14 cellular contexts compared by ENCODE assay signal in genomic region chr12:132465269-132466190, GRCh38. TPM values are rescaled to one million over a fixed set of nuclear protein-coding genes. Genes with fewer than 3 reads are reported as not detected.
DNase-seq lines count a peak whose midpoint lies in the region; ATAC-seq and TF ChIP-seq lines count a peak whose summit lies in the region.
"Had no signal": no experiment of that assay in that cellular context is flagged by ENCODE, and none has a peak within 500 bp of the region (broad histone marks: within the 10 kb centered on the region; RNA-seq: fewer than 3 reads in every experiment).

No MANE protein-coding gene starts in this region.

- no peak overlapping the region for H3K4me3 ChIP-seq in uterus
- H3K4me3 ChIP-seq: thoracic aorta had no signal

- H3K27me3 Mint-ChIP-seq in activated naive CD8-positive, alpha-beta T cell treated with anti-CD3 and anti-CD28 coated beads, Interleukin-2, amount 50 U/mL, for 24 hours = peaks cover 2% of the 10 kb centered on the region
- H3K27me3 Mint-ChIP-seq in activated naive CD8-positive, alpha-beta T cell treated with anti-CD3 and anti-CD28 coated beads for 36 hours = no peaks in the 10 kb centered on the region
- H3K27me3 Mint-ChIP-seq in stimulated activated naive CD8-positive, alpha-beta T cell treated with anti-CD3 and anti-CD28 coated beads, Interleukin-15, amount 100 ng/mL, for 72 hours = no peaks in the 10 kb centered on the region
- H3K27me3 Mint-ChIP-seq in activated T-cell treated with anti-CD3 and anti-CD28 coated beads, Interleukin-2, amount 50 U/mL, for 72 hours (ENCODE audit: low read depth) = peaks cover 12% of the 10 kb centered on the region
- H3K27me3 Mint-ChIP-seq: activated B cell treated with CpG ODN at 0.5 μM for 24 hours had no signal

- no peak overlapping the region for H3K27ac ChIP-seq in uterus
- H3K27ac ChIP-seq: epithelial cell of prostate, thoracic aorta had no signal

- no peak for DNase-seq in activated naive CD8-positive, alpha-beta T cell treated with anti-CD3 and anti-CD28 coated beads, Interleukin-2, amount 50 U/mL, for 24 hours
- DNase-seq in activated naive CD8-positive, alpha-beta T cell treated with anti-CD3 and anti-CD28 coated beads for 36 hours = no peak
- DNase-seq in NCI-H226 = peak; percentile 63
- DNase-seq in ecto neural progenitor cell (ENCODE audit: low spot score) = peak; percentile 80
- DNase-seq in stimulated activated naive CD8-positive, alpha-beta T cell treated with anti-CD3 and anti-CD28 coated beads, Interleukin-15, amount 100 ng/mL, for 72 hours = no peak
- DNase-seq in uterus = no peak
- no peak for DNase-seq in stimulated activated CD4-positive, alpha-beta T cell treated with anti-CD3 and anti-CD28 coated beads, Interleukin-12 subunit alpha, Interleukin-12 subunit beta, amount 100 ng/mL, for 4 hours
- no peak for DNase-seq in activated T-cell treated with anti-CD3 and anti-CD28 coated beads, Interleukin-2, amount 50 U/mL, for 72 hours
- DNase-seq: activated B cell treated with CpG ODN at 0.5 μM for 24 hours; activated CD8-positive, alpha-beta memory T cell treated with anti-CD3 and anti-CD28 coated beads, Interleukin-2, amount 50 U/mL, for 4 hours; IMR-90; NCI-H187 treated with DMSO at 0.1 percent for 48 hours had no signal

- H3K27ac Mint-ChIP-seq in activated naive CD8-positive, alpha-beta T cell treated with anti-CD3 and anti-CD28 coated beads, Interleukin-2, amount 50 U/mL, for 24 hours = no peak overlapping the region
- no peak overlapping the region for H3K27ac Mint-ChIP-seq in activated naive CD8-positive, alpha-beta T cell treated with anti-CD3 and anti-CD28 coated beads for 36 hours
- H3K27ac Mint-ChIP-seq in stimulated activated naive CD8-positive, alpha-beta T cell treated with anti-CD3 and anti-CD28 coated beads, Interleukin-15, amount 100 ng/mL, for 72 hours = no peak overlapping the region
- no peak overlapping the region for H3K27ac Mint-ChIP-seq in activated T-cell treated with anti-CD3 and anti-CD28 coated beads, Interleukin-2, amount 50 U/mL, for 72 hours

- no peak overlapping the region for H3K4me3 Mint-ChIP-seq in activated naive CD8-positive, alpha-beta T cell treated with anti-CD3 and anti-CD28 coated beads, Interleukin-2, amount 50 U/mL, for 24 hours
- H3K4me3 Mint-ChIP-seq in activated naive CD8-positive, alpha-beta T cell treated with anti-CD3 and anti-CD28 coated beads for 36 hours = no peak overlapping the region
- no peak overlapping the region for H3K4me3 Mint-ChIP-seq in stimulated activated naive CD8-positive, alpha-beta T cell treated with anti-CD3 and anti-CD28 coated beads, Interleukin-15, amount 100 ng/mL, for 72 hours
- no peak overlapping the region for H3K4me3 Mint-ChIP-seq in activated T-cell treated with anti-CD3 and anti-CD28 coated beads, Interleukin-2, amount 50 U/mL, for 72 hours
- H3K4me3 Mint-ChIP-seq: activated B cell treated with CpG ODN at 0.5 μM for 24 hours had no signal

- ATAC-seq in activated naive CD8-positive, alpha-beta T cell treated with anti-CD3 and anti-CD28 coated beads, Interleukin-2, amount 50 U/mL, for 24 hours = peak; percentile 12
- peak; percentile 41 for ATAC-seq in stimulated activated naive CD8-positive, alpha-beta T cell treated with anti-CD3 and anti-CD28 coated beads, Interleukin-15, amount 100 ng/mL, for 72 hours
- no peak for ATAC-seq in activated T-cell treated with anti-CD3 and anti-CD28 coated beads, Interleukin-2, amount 50 U/mL, for 72 hours (replicated peaks in 1 of 2)

- H3K9me3 Mint-ChIP-seq in activated naive CD8-positive, alpha-beta T cell treated with anti-CD3 and anti-CD28 coated beads, Interleukin-2, amount 50 U/mL, for 24 hours = no peaks in the 10 kb centered on the region
- no peaks in the 10 kb centered on the region for H3K9me3 Mint-ChIP-seq in activated naive CD8-positive, alpha-beta T cell treated with anti-CD3 and anti-CD28 coated beads for 36 hours
- H3K9me3 Mint-ChIP-seq in stimulated activated naive CD8-positive, alpha-beta T cell treated with anti-CD3 and anti-CD28 coated beads, Interleukin-15, amount 100 ng/mL, for 72 hours = peaks cover 0 to 5% of the 10 kb centered on the region in 2 donors
- H3K9me3 Mint-ChIP-seq in activated T-cell treated with anti-CD3 and anti-CD28 coated beads, Interleukin-2, amount 50 U/mL, for 72 hours = no peaks in the 10 kb centered on the region
- H3K9me3 Mint-ChIP-seq: activated B cell treated with CpG ODN at 0.5 μM for 24 hours had no signal

- H3K4me1 ChIP-seq in uterus = no peaks in the 10 kb centered on the region

- TF ChIP-seq POLR2A in uterus (IDR thresholded peaks at IDR 0.05) = no peak

- H3K27me3 ChIP-seq in uterus = peaks cover 0 to 9% of the 10 kb centered on the region in 2 donors

- no peaks in the 10 kb centered on the region for H3K36me3 ChIP-seq in uterus
- H3K36me3 ChIP-seq: thoracic aorta had no signal

- no peak for TF ChIP-seq CTCF in uterus (IDR thresholded peaks at IDR 0.05)

- no peaks in the 10 kb centered on the region for H3K9me3 ChIP-seq in uterus
- H3K9me3 ChIP-seq: thoracic aorta had no signal

- H3K4me1 Mint-ChIP-seq in activated naive CD8-positive, alpha-beta T cell treated with anti-CD3 and anti-CD28 coated beads, Interleukin-2, amount 50 U/mL, for 24 hours = peaks cover 40% of the 10 kb centered on the region
- peaks cover 20% of the 10 kb centered on the region for H3K4me1 Mint-ChIP-seq in activated naive CD8-positive, alpha-beta T cell treated with anti-CD3 and anti-CD28 coated beads for 36 hours
- peaks cover 24% of the 10 kb centered on the region for H3K4me1 Mint-ChIP-seq in stimulated activated naive CD8-positive, alpha-beta T cell treated with anti-CD3 and anti-CD28 coated beads, Interleukin-15, amount 100 ng/mL, for 72 hours
- H3K4me1 Mint-ChIP-seq in activated T-cell treated with anti-CD3 and anti-CD28 coated beads, Interleukin-2, amount 50 U/mL, for 72 hours (ENCODE audit: low read depth) = peaks cover 26% of the 10 kb centered on the region

- intact Hi-C loops in uterus (cut with DNase I; ENCODE audit: low total_unique reads) = no loop called here

- H3K36me3 Mint-ChIP-seq in activated naive CD8-positive, alpha-beta T cell treated with anti-CD3 and anti-CD28 coated beads, Interleukin-2, amount 50 U/mL, for 24 hours (ENCODE audit: low read depth) = no peaks in the 10 kb centered on the region
- H3K36me3 Mint-ChIP-seq in activated naive CD8-positive, alpha-beta T cell treated with anti-CD3 and anti-CD28 coated beads for 36 hours = no peaks in the 10 kb centered on the region
- no peaks in the 10 kb centered on the region for H3K36me3 Mint-ChIP-seq in activated T-cell treated with anti-CD3 and anti-CD28 coated beads, Interleukin-2, amount 50 U/mL, for 72 hours (ENCODE audit: insufficient read depth in 2 of 2)

RNA-seq across cellular contexts. Expression of gene FBRSL1, which starts 24.4 kb away (rescaled TPM):
- 10 to 100 TPM; 53.1 to 55.9 TPM for total RNA-seq in activated naive CD8-positive, alpha-beta T cell treated with anti-CD3 and anti-CD28 coated beads for 36 hours
- 10 to 100 TPM in 2 of 4 donors, 1 to 10 TPM in 2; 2.9 to 59.1 (median 31.8) TPM for total RNA-seq in uterus
- 10 to 100 TPM; 37.0 to 42.7 TPM for total RNA-seq in activated T-cell treated with anti-CD3 and anti-CD28 coated beads, Interleukin-2, amount 50 U/mL, for 72 hours

Comparison
In these comparisons a context has a peak if more than half of its experiments do, and no peak if none do; other contexts are left out.
1. ATAC-seq: peak in activated naive CD8-positive, alpha-beta T cell treated with anti-CD3 and anti-CD28 coated beads, Interleukin-2, amount 50 U/mL, for 24 hours (single experiment) and stimulated activated naive CD8-positive, alpha-beta T cell treated with anti-CD3 and anti-CD28 coated beads, Interleukin-15, amount 100 ng/mL, for 72 hours (single experiment); none in activated T-cell treated with anti-CD3 and anti-CD28 coated beads, Interleukin-2, amount 50 U/mL, for 72 hours (0 of 2).
2. DNase-seq: peak in NCI-H226 (single experiment) and ecto neural progenitor cell (single experiment); none in activated naive CD8-positive, alpha-beta T cell treated with anti-CD3 and anti-CD28 coated beads, Interleukin-2, amount 50 U/mL, for 24 hours (single experiment), activated naive CD8-positive, alpha-beta T cell treated with anti-CD3 and anti-CD28 coated beads for 36 hours (single experiment), stimulated activated naive CD8-positive, alpha-beta T cell treated with anti-CD3 and anti-CD28 coated beads, Interleukin-15, amount 100 ng/mL, for 72 hours (0 of 2), uterus (0 of 2), stimulated activated CD4-positive, alpha-beta T cell treated with anti-CD3 and anti-CD28 coated beads, Interleukin-12 subunit alpha, Interleukin-12 subunit beta, amount 100 ng/mL, for 4 hours (single experiment) and activated T-cell treated with anti-CD3 and anti-CD28 coated beads, Interleukin-2, amount 50 U/mL, for 72 hours (0 of 2).